Comparison of ENCODE assay signal across 21 cellular contexts in the genomic region with DNA sequence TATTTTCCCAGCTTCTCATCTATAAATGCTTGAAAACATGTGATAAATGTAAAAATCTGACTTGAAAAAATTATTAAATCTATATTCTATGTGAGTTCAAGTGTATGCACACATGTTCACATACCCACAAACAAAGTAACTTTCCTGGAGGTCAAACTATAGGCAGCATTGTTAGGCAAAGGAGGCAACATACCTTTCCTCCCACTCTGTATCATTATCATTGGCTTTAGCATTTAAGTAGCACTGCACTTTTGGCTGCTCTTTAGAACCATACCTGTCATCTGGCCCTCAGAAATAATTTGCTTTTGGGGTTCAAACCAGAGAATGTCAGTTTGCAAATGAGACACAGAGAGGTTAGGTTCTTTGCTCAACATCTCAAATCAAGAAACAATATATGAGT.
DNase-seq lines count a peak whose midpoint lies in the region; ATAC-seq, FAIRE-seq and TF ChIP-seq lines count a peak whose summit lies in the region.
"Had no signal": no experiment of that assay in that cellular context is flagged by ENCODE, and none has a peak within 500 bp of the region (broad histone marks: within the 10 kb centered on the region; RNA-seq: fewer than 3 reads in every experiment).

No MANE protein-coding gene starts in this region.

- FAIRE-seq in HTR-8/SVneo (lab: Jason Lieb, UNC): peak; percentile 96
- FAIRE-seq: A549, G401.6, GM12892, GM19239, H54 had no signal

- peak; percentile 81 for ATAC-seq in WTC11
- no peak for ATAC-seq in left colon
- ATAC-seq: A549 had no signal

- H3K4me3 ChIP-seq in esophagus muscularis mucosa (no peak overlapping the region), A673 (ENCODE audit: low read depth, low read length, poor library complexity, severe bottlenecking) (no peak overlapping the region)
- H3K4me3 ChIP-seq: A549, GM23248, HAP-1 had no signal

- no peak for TF ChIP-seq POLR2A in esophagus muscularis mucosa (IDR thresholded peaks at IDR 0.05; ENCODE audit: low read depth)

- no peak for TF ChIP-seq EP300 in esophagus muscularis mucosa (IDR thresholded peaks at IDR 0.05)

- no TSS peak for BruUV-seq in A673 (replicated peaks; lab: Mats Ljungman, UMichigan)

- no peak for DNase-seq in HTR-8/SVneo (ENCODE audit: insufficient read length, low spot score)
- DNase-seq in WTC11 (ENCODE audit: low spot score): no peak
- peak; percentile 23 for DNase-seq in iPS-NIHi11 (ENCODE audit: low spot score)
- no peak for DNase-seq in esophagus muscularis mucosa (ENCODE audit: extremely low spot score)
- no peak for DNase-seq in left colon
- no peak for DNase-seq in A673 (ENCODE audit: low spot score)
- DNase-seq: 8988T; C1 segment of cervical spinal cord; Calu3; CD4-positive, alpha-beta memory T cell; COR-L47; DMS53; DMS79 treated with DMSO at 0.1 percent for 48 hours; GM23248; HFFc6 had no signal

- intact Hi-C loops in esophagus muscularis mucosa (cut with DNase I): no loop called here
- intact Hi-C loops in left colon (cut with DNase I, micrococcal nuclease): no loop called here
- intact Hi-C loops in A673 (cut with micrococcal nuclease; ENCODE audit: unreplicated experiment): no loop called here

- CTCF ChIA-PET in WTC11 (lab: Charles Lee): no interaction called here
- CTCF ChIA-PET in A673 (lab: Charles Lee): no interaction called here

- no peaks in the 10 kb centered on the region for H3K9me3 Mint-ChIP-seq in WTC11
- H3K9me3 Mint-ChIP-seq: HFFc6 had no signal

- TF ChIP-seq CTCF in WTC11 (IDR thresholded peaks at IDR 0.05) (no peak), esophagus muscularis mucosa (IDR thresholded peaks at IDR 0.05) (no peak), A673 (conservative IDR thresholded peaks at IDR 0.05; ENCODE audit: low read depth, low read length) (no peak)

- H3K36me3 ChIP-seq in esophagus muscularis mucosa (no peaks in the 10 kb centered on the region), A673 (ENCODE audit: insufficient read depth, low read length, poor library complexity, severe bottlenecking) (no peaks in the 10 kb centered on the region)
- H3K36me3 ChIP-seq: HAP-1 had no signal

- H3K27ac Mint-ChIP-seq in WTC11: no peak overlapping the region
- H3K27ac Mint-ChIP-seq: CD4-positive, alpha-beta memory T cell; HFFc6 had no signal

- no peaks in the 10 kb centered on the region for H3K36me3 Mint-ChIP-seq in WTC11
- H3K36me3 Mint-ChIP-seq: CD4-positive, alpha-beta memory T cell had no signal

- H3K9me3 ChIP-seq in esophagus muscularis mucosa (no peaks in the 10 kb centered on the region), A673 (ENCODE audit: low read depth, low read length, poor library complexity, severe bottlenecking) (no peaks in the 10 kb centered on the region)
- H3K9me3 ChIP-seq: A549, HAP-1 had no signal

- H3K4me1 ChIP-seq in esophagus muscularis mucosa (peaks cover 0 to 12% (median 8%) of the 10 kb centered on the region in 4 donors), A673 (ENCODE audit: insufficient read depth, low read length, poor library complexity, severe bottlenecking) (no peaks in the 10 kb centered on the region)
- H3K4me1 ChIP-seq: A549, HAP-1 had no signal

- H3K4me3 Mint-ChIP-seq in WTC11: no peak overlapping the region
- H3K4me3 Mint-ChIP-seq: CD4-positive, alpha-beta memory T cell; HFFc6 had no signal

- POLR2A ChIA-PET in WTC11 (lab: Charles Lee): no interaction called here
- POLR2A ChIA-PET in A673 (lab: Charles Lee; ENCODE audit: low non-redundant PET): no interaction called here

- H3K27ac ChIP-seq in esophagus muscularis mucosa (replicated peaks in 1 of 4) (no peak overlapping the region), A673 (ENCODE audit: low read depth, low read length, poor library complexity, severe bottlenecking) (no peak overlapping the region)
- H3K27ac ChIP-seq: A549, GM23248 had no signal

- peaks cover 21% of the 10 kb centered on the region for H3K4me1 Mint-ChIP-seq in WTC11
- H3K4me1 Mint-ChIP-seq: CD4-positive, alpha-beta memory T cell had no signal

- H3K27me3 Mint-ChIP-seq in WTC11 (ENCODE audit: low read depth): no peaks in the 10 kb centered on the region

- no peaks in the 10 kb centered on the region for H3K27me3 ChIP-seq in esophagus muscularis mucosa
- no peaks in the 10 kb centered on the region for H3K27me3 ChIP-seq in A673 (replicated peaks; ENCODE audit: insufficient read depth, low read depth, low read length, poor library complexity)

TF ChIP-seq in WTC11, 78 proteins besides CTCF, POLR2A, EP300 and RAD21:
- TF ChIP-seq, protein P1, sequence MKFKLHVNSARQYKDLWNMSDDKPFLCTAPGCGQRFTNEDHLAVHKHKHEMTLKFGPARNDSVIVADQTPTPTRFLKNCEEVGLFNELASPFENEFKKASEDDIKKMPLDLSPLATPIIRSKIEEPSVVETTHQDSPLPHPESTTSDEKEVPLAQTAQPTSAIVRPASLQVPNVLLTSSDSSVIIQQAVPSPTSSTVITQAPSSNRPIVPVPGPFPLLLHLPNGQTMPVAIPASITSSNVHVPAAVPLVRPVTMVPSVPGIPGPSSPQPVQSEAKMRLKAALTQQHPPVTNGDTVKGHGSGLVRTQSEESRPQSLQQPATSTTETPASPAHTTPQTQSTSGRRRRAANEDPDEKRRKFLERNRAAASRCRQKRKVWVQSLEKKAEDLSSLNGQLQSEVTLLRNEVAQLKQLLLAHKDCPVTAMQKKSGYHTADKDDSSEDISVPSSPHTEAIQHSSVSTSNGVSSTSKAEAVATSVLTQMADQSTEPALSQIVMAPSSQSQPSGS (CRISPR knock-in tag; IDR thresholded peaks at IDR 0.05; ENCODE audit: borderline replicate concordance, low read depth): no peak
- TF ChIP-seq NR1H2 (CRISPR knock-in tag; IDR thresholded peaks at IDR 0.05) (no peak), SOX15 (CRISPR knock-in tag; IDR thresholded peaks at IDR 0.05) (no peak), IRF2 (CRISPR knock-in tag; IDR thresholded peaks at IDR 0.05; ENCODE audit: borderline replicate concordance, low read depth) (no peak), ETV6 (CRISPR knock-in tag; IDR thresholded peaks at IDR 0.05) (no peak), ZNF219 (CRISPR knock-in tag; IDR thresholded peaks at IDR 0.05; ENCODE audit: borderline replicate concordance) (no peak), ZNF416 (CRISPR knock-in tag; IDR thresholded peaks at IDR 0.05) (no peak), ZNF423 (CRISPR knock-in tag; IDR thresholded peaks at IDR 0.05) (no peak), NR2C2 (CRISPR knock-in tag; IDR thresholded peaks at IDR 0.05) (no peak)
- TF ChIP-seq, protein P2, sequence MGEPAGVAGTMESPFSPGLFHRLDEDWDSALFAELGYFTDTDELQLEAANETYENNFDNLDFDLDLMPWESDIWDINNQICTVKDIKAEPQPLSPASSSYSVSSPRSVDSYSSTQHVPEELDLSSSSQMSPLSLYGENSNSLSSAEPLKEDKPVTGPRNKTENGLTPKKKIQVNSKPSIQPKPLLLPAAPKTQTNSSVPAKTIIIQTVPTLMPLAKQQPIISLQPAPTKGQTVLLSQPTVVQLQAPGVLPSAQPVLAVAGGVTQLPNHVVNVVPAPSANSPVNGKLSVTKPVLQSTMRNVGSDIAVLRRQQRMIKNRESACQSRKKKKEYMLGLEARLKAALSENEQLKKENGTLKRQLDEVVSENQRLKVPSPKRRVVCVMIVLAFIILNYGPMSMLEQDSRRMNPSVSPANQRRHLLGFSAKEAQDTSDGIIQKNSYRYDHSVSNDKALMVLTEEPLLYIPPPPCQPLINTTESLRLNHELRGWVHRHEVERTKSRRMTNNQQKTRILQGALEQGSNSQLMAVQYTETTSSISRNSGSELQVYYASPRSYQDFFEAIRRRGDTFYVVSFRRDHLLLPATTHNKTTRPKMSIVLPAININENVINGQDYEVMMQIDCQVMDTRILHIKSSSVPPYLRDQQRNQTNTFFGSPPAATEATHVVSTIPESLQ (CRISPR knock-in tag; IDR thresholded peaks at IDR 0.05): no peak
- TF ChIP-seq, protein P3, sequence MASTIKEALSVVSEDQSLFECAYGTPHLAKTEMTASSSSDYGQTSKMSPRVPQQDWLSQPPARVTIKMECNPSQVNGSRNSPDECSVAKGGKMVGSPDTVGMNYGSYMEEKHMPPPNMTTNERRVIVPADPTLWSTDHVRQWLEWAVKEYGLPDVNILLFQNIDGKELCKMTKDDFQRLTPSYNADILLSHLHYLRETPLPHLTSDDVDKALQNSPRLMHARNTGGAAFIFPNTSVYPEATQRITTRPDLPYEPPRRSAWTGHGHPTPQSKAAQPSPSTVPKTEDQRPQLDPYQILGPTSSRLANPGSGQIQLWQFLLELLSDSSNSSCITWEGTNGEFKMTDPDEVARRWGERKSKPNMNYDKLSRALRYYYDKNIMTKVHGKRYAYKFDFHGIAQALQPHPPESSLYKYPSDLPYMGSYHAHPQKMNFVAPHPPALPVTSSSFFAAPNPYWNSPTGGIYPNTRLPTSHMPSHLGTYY (CRISPR knock-in tag; IDR thresholded peaks at IDR 0.05): no peak
- TF ChIP-seq, protein P4, sequence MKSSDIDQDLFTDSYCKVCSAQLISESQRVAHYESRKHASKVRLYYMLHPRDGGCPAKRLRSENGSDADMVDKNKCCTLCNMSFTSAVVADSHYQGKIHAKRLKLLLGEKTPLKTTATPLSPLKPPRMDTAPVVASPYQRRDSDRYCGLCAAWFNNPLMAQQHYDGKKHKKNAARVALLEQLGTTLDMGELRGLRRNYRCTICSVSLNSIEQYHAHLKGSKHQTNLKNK (CRISPR knock-in tag; IDR thresholded peaks at IDR 0.05): no peak
- TF ChIP-seq, protein P5, sequence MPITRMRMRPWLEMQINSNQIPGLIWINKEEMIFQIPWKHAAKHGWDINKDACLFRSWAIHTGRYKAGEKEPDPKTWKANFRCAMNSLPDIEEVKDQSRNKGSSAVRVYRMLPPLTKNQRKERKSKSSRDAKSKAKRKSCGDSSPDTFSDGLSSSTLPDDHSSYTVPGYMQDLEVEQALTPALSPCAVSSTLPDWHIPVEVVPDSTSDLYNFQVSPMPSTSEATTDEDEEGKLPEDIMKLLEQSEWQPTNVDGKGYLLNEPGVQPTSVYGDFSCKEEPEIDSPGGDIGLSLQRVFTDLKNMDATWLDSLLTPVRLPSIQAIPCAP (CRISPR knock-in tag; IDR thresholded peaks at IDR 0.05): no peak
